Comparison of ENCODE assay signal across 1 cellular context in the genomic region with DNA sequence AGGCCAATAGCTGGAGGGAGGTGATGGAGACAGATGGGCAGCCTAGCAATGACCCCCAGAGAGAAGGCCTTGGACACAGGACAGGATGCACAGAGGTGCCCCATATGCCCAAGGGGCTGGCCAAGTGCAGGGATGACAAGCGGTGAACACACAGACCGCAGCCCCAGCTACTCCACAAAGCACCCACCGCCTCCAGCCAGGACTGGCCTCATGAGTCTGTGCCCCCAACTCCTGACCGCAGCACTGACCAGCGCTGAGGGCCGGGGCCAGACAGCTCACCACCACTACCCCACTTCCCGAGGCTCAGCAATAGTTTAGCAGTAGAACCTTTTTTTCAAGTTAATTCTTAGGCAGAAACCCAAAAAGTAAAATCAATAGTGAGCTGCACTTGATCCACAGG.
TF ChIP-seq lines count a peak whose summit lies in the region.

No MANE protein-coding gene starts in this region.

TF ChIP-seq in SK-N-SH, 30 proteins besides CTCF, POLR2A, EP300 and RAD21 (continued from another document):
- TF ChIP-seq, protein P1, sequence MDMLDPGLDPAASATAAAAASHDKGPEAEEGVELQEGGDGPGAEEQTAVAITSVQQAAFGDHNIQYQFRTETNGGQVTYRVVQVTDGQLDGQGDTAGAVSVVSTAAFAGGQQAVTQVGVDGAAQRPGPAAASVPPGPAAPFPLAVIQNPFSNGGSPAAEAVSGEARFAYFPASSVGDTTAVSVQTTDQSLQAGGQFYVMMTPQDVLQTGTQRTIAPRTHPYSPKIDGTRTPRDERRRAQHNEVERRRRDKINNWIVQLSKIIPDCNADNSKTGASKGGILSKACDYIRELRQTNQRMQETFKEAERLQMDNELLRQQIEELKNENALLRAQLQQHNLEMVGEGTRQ (IDR thresholded peaks at IDR 0.05; ENCODE audit: borderline replicate concordance, low read depth, low read length) = no peak
- TF ChIP-seq RXRA (IDR thresholded peaks at IDR 0.05; ENCODE audit: borderline replicate concordance, low read depth) (no peak), SMC3 (IDR thresholded peaks at IDR 0.05; ENCODE audit: low read depth, low read length) (no peak), MXI1 (IDR thresholded peaks at IDR 0.05; ENCODE audit: low read depth, low read length) (no peak), YY1 (IDR thresholded peaks at IDR 0.05; ENCODE audit: low read depth) (no peak), SIN3A (IDR thresholded peaks at IDR 0.05; ENCODE audit: borderline replicate concordance, low read depth, low read length) (no peak), TAF1 (IDR thresholded peaks at IDR 0.05; ENCODE audit: borderline replicate concordance, low read depth, low read length) (no peak), ZBTB33 (IDR thresholded peaks at IDR 0.05; ENCODE audit: borderline replicate concordance, low read depth) (no peak), TCF12 (IDR thresholded peaks at IDR 0.05) (no peak), MEF2A (IDR thresholded peaks at IDR 0.05; ENCODE audit: borderline replicate concordance, low read depth) (no peak)
